In genomic region chr10:15715619-15716227, GRCh38 we compare ENCODE assay signal across 10 cellular contexts. TPM values are rescaled to one million over a fixed set of nuclear protein-coding genes. Genes with fewer than 3 reads are reported as not detected.
A peak's percentile ranks its signal among the peaks of the same experiment; 100 is the strongest.
DNase-seq lines count a peak whose midpoint lies in the region; ATAC-seq and TF ChIP-seq lines count a peak whose summit lies in the region.
"Had no signal": no experiment of that assay in that cellular context is flagged by ENCODE, and none has a peak within 500 bp of the region (broad histone marks: within the 10 kb centered on the region; RNA-seq: fewer than 3 reads in every experiment).

No MANE protein-coding gene starts in this region.

- WGBS in heart left ventricle, 4 donors, result 50 to 66% (median 59%) methylated on average over 5 of the region's 5 CpGs
- 40 to 53% (median 44%) methylated on average over 5 of the region's 5 CpGs for WGBS in adrenal gland, 4 donors

- no peaks in the 10 kb centered on the region for H3K36me3 ChIP-seq in heart left ventricle
- H3K36me3 ChIP-seq in adrenal gland (replicated peaks in 1 of 2), result no peaks in the 10 kb centered on the region
- H3K36me3 ChIP-seq in uterus, result no peaks in the 10 kb centered on the region

- H3K9me3 ChIP-seq in heart left ventricle (no peaks in the 10 kb centered on the region), adrenal gland (replicated peaks in 1 of 3) (no peaks in the 10 kb centered on the region), uterus (no peaks in the 10 kb centered on the region)

- no peaks in the 10 kb centered on the region for H3K9me3 Mint-ChIP-seq in activated CD8-positive, alpha-beta T cell treated with anti-CD3 and anti-CD28 coated beads, Interleukin-2, amount 10 ng/mL, durations not matched to agents 7 days and 5 days (ENCODE audit: insufficient read depth)

- CTCF ChIA-PET in activated CD8-positive, alpha-beta T cell treated with anti-CD3 and anti-CD28 coated beads, Interleukin-2, amount 10 ng/mL, durations not matched to agents 7 days and 5 days (lab: Charles Lee), result no interaction called here

- no peak for DNase-seq in heart left ventricle
- DNase-seq in cardiac septum (ENCODE audit: low spot score), result no peak
- DNase-seq in adrenal gland, result peak in 2 of 7 donors; percentile 17 to 27
- DNase-seq in islet precursor cell, result peak; percentile 63
- no peak for DNase-seq in uterus
- no peak for DNase-seq in activated CD8-positive, alpha-beta memory T cell treated with anti-CD3 and anti-CD28 coated beads, Interleukin-2, amount 50 U/mL, for 48 hours
- no peak for DNase-seq in activated gamma-delta T cell treated with Interleukin-2 at 50 U/mL for 16 hours
- DNase-seq in activated CD8-positive, alpha-beta T cell treated with anti-CD3 and anti-CD28 coated beads, Interleukin-2, amount 10 ng/mL, durations not matched to agents 7 days and 5 days, result no peak
- DNase-seq: activated T-cell treated with anti-CD3 and anti-CD28 coated beads, Interleukin-2, amount 50 U/mL, for 1 hour; NCI-H2171 treated with DMSO at 0.1 percent for 48 hours had no signal

- intact Hi-C loops in heart left ventricle (cut with DNase I) (loop anchor here in 7 of 10 donors (5.0 kb wide), 5 partner anchors 102 to 283 kb away; no protein-coding TSS in a partner anchor), cardiac septum (cut with DNase I) (loop anchor here (5.0 kb wide), 1 partner anchor 128 kb away; no protein-coding TSS in a partner anchor), adrenal gland (cut with DNase I) (loop anchor here in 1 of 2 donors (5.0 kb wide), 1 partner anchor 283 kb away; no protein-coding TSS in a partner anchor), uterus (cut with DNase I; ENCODE audit: low total_unique reads) (no loop called here)

- peaks cover 2% of the 10 kb centered on the region for H3K4me1 Mint-ChIP-seq in activated CD8-positive, alpha-beta T cell treated with anti-CD3 and anti-CD28 coated beads, Interleukin-2, amount 10 ng/mL, durations not matched to agents 7 days and 5 days (ENCODE audit: low read depth)

- peak in 2 of 4 donors; percentile 24 to 42 for ATAC-seq in heart left ventricle
- ATAC-seq in activated CD8-positive, alpha-beta T cell treated with anti-CD3 and anti-CD28 coated beads, Interleukin-2, amount 10 ng/mL, durations not matched to agents 7 days and 5 days, result no peak

- H3K4me3 ChIP-seq in heart left ventricle, result peak overlapping the region in 1 of 12 donors; percentile 8
- no peak overlapping the region for H3K4me3 ChIP-seq in adrenal gland
- no peak overlapping the region for H3K4me3 ChIP-seq in uterus

- peaks cover 0 to 15% (median 5%) of the 10 kb centered on the region in 12 donors for H3K4me1 ChIP-seq in heart left ventricle
- peaks cover 0 to 4% of the 10 kb centered on the region in 2 donors for H3K4me1 ChIP-seq in adrenal gland (replicated peaks in 1 of 2)
- H3K4me1 ChIP-seq in uterus, result no peaks in the 10 kb centered on the region

- H3K27ac ChIP-seq in heart left ventricle, result no peak overlapping the region
- no peak overlapping the region for H3K27ac ChIP-seq in adrenal gland
- no peak overlapping the region for H3K27ac ChIP-seq in uterus

- POLR2A ChIA-PET in activated CD8-positive, alpha-beta T cell treated with anti-CD3 and anti-CD28 coated beads, Interleukin-2, amount 10 ng/mL, durations not matched to agents 7 days and 5 days (lab: Charles Lee), result interaction anchor here (0.7 kb wide), 1 partner anchor 1281 kb away, joined by 3 read pairs; no protein-coding TSS in a partner anchor

- no peak for TF ChIP-seq POLR2A in heart left ventricle (IDR thresholded peaks at IDR 0.05)
- no peak for TF ChIP-seq POLR2A in adrenal gland (IDR thresholded peaks at IDR 0.05)
- TF ChIP-seq POLR2A in uterus (IDR thresholded peaks at IDR 0.05), result no peak

- H3K27me3 Mint-ChIP-seq in activated CD8-positive, alpha-beta T cell treated with anti-CD3 and anti-CD28 coated beads, Interleukin-2, amount 10 ng/mL, durations not matched to agents 7 days and 5 days (ENCODE audit: low read depth), result peaks cover 25% of the 10 kb centered on the region

- H3K36me3 Mint-ChIP-seq in activated CD8-positive, alpha-beta T cell treated with anti-CD3 and anti-CD28 coated beads, Interleukin-2, amount 10 ng/mL, durations not matched to agents 7 days and 5 days (ENCODE audit: low read depth), result no peaks in the 10 kb centered on the region

- H3K4me3 Mint-ChIP-seq in activated CD8-positive, alpha-beta T cell treated with anti-CD3 and anti-CD28 coated beads, Interleukin-2, amount 10 ng/mL, durations not matched to agents 7 days and 5 days, result no peak overlapping the region

- no peak overlapping the region for H3K27ac Mint-ChIP-seq in activated CD8-positive, alpha-beta T cell treated with anti-CD3 and anti-CD28 coated beads, Interleukin-2, amount 10 ng/mL, durations not matched to agents 7 days and 5 days

- TF ChIP-seq CTCF in heart left ventricle (IDR thresholded peaks at IDR 0.05) (peak in 11 of 12 donors; percentile 21 to 61 (median 46)), adrenal gland (IDR thresholded peaks at IDR 0.05) (peak; percentile 16 to 60 (median 50)), uterus (IDR thresholded peaks at IDR 0.05) (peak; percentile 34 to 54 (median 41))

- H3K27me3 ChIP-seq in heart left ventricle, result peaks cover 8 to 32% (median 25%) of the 10 kb centered on the region in 9 donors
- H3K27me3 ChIP-seq in adrenal gland, result peaks cover 11% of the 10 kb centered on the region
- no peaks in the 10 kb centered on the region for H3K27me3 ChIP-seq in uterus

RNA-seq across cellular contexts. Expression of gene ITGA8, which starts 4.0 kb away (rescaled TPM):
- total RNA-seq in heart left ventricle (1 to 10 TPM in 6 of 9 donors, under 1 TPM in 3; 0.50 to 4.3 (median 1.5) TPM), cardiac septum (2.5 TPM), adrenal gland (10 to 100 TPM in 6 of 8 donors, 1 to 10 TPM in 2; 4.7 to 32.7 (median 24.9) TPM), uterus (10 to 100 TPM in 2 of 4 donors, 1 to 10 TPM in 2; 9.4 to 64.8 (median 28.1) TPM)
- polyA plus RNA-seq in heart left ventricle (1 to 10 TPM in 1 of 2 donors, under 1 TPM in 1; 0.82 to 1.8 TPM), adrenal gland (10 to 100 TPM in 1 of 3 donors, 1 to 10 TPM in 2; 5.6 to 20.6 (median 8.8) TPM)
- total RNA-seq in activated CD8-positive, alpha-beta T cell treated with anti-CD3 and anti-CD28 coated beads, Interleukin-2, amount 10 ng/mL, durations not matched to agents 7 days and 5 days, result not detected
